ENCODE assay signal across 15 cellular contexts in the genomic region with DNA sequence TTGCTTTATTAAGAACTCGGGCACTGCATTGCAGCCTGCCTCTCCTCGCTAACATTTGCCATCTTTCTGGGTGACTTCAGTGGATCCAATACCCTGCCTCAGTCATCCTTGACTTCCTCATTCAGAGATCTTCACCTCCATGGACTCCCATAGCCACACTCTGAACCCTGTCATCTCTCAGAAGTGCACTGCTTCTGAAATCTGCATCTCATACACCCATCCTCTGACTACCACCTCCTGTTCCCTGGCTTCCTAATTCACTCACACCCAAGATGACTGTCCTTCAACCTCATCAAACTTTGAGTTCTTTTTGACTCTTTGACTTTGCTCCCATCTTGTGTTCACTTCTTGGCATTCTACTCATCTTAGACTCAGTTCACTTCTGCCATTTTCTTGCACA. TPM values are rescaled to one million over a fixed set of nuclear protein-coding genes. Genes with fewer than 3 reads are reported as not detected.
A peak's percentile ranks its signal among the peaks of the same experiment; 100 is the strongest.
DNase-seq lines count a peak whose midpoint lies in the region; ATAC-seq and TF ChIP-seq lines count a peak whose summit lies in the region.
"Had no signal": no experiment of that assay in that cellular context is flagged by ENCODE, and none has a peak within 500 bp of the region (broad histone marks: within the 10 kb centered on the region; RNA-seq: fewer than 3 reads in every experiment).

No MANE protein-coding gene starts in this region.

- DNase-seq in GM12865 (ENCODE audit: low read depth) (peak; percentile 18), OCI-M1 (lab: John Stamatoyannopoulos, UW) (peak; percentile 58), SJCRH30 (no peak), dedifferentiated amniotic fluid mesenchymal stem cell (ENCODE audit: extremely low spot score) (no peak), superior temporal gyrus (ENCODE audit: extremely low spot score) (no peak), occipital lobe (lab: John Stamatoyannopoulos, UW) (no peak)
- DNase-seq: brain microvascular endothelial cell, COR-L47, Right ventricle myocardium superior, trophoblast cell had no signal

- H3K4me3 ChIP-seq in GM12865 (ENCODE audit: low read depth, low read length) (peak overlapping the region; percentile 13; the same call in 1 of the 2 replicates), SJCRH30 (no peak overlapping the region)
- H3K4me3 ChIP-seq: esophagus muscularis mucosa had no signal

- H3K27ac ChIP-seq in SJCRH30 = no peak overlapping the region
- H3K27ac ChIP-seq: brain microvascular endothelial cell, esophagus muscularis mucosa had no signal

- no peaks in the 10 kb centered on the region for H3K9me3 ChIP-seq in SJCRH30 (replicated peaks)

- no peaks in the 10 kb centered on the region for H3K4me1 ChIP-seq in SJCRH30
- H3K4me1 ChIP-seq: esophagus muscularis mucosa had no signal

- peak; percentile 6 for ATAC-seq in GM19438 (IDR thresholded peaks at IDR 0.05; ENCODE audit: low read depth, unreplicated experiment)
- peak; percentile 10 for ATAC-seq in HG02981 (IDR thresholded peaks at IDR 0.05; ENCODE audit: unreplicated experiment)

- no peaks in the 10 kb centered on the region for H3K27me3 ChIP-seq in SJCRH30
- H3K27me3 ChIP-seq: brain microvascular endothelial cell, esophagus muscularis mucosa had no signal

- TF ChIP-seq CTCF in GM12865 (IDR thresholded peaks at IDR 0.05; ENCODE audit: insufficient read depth, low read depth, low read length, missing control alignments) = no peak

- no peaks in the 10 kb centered on the region for H3K36me3 ChIP-seq in SJCRH30
- H3K36me3 ChIP-seq: brain microvascular endothelial cell, esophagus muscularis mucosa had no signal

RNA-seq across cellular contexts. Expression of a gene that starts 25.3 kb away (rescaled TPM):
- not detected in 2 replicates for total RNA-seq in SJCRH30 (2014; rRNA removed; shearing (Covaris generic))
- total RNA-seq in occipital lobe = 16.4 TPM
- total RNA-seq: activated CD8-positive, alpha-beta memory T cell treated with anti-CD3 and anti-CD28 coated beads for 36 hours; osteocyte had no signal

Comparison
In these comparisons a context has a peak if more than half of its experiments do, and no peak if none do; other contexts are left out.
1. DNase-seq: peak in GM12865 (single experiment) and OCI-M1 (single experiment); none in SJCRH30 (0 of 2), dedifferentiated amniotic fluid mesenchymal stem cell (single experiment), superior temporal gyrus (single experiment) and occipital lobe (single experiment).
2. RNA of a gene that starts 25.3 kb away (total RNA-seq): 16.4 TPM in occipital lobe (single experiment); not detected in SJCRH30; every median in the first group is over 10 times any median in the second.